31 cellular contexts compared by ENCODE assay signal in the genomic region with DNA sequence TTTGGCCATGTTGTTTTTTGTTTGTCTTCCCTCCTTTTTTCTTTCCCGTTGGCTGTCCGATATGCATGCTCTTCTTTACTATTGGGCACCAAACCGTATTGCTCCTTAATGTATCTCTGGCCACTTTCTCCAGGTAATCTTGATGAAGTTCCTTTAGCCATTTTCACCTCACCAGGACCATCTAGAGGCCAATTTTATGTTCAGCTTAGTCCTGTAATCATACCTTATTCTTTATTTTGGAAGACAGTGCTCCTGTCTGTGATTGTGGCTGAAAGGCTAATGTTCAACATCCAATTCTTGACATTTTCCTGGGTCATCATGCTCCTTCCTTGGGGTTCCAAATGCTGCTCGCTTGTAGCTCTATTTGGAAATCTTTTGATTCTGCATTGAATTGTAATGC.
"Had no signal": no experiment of that assay in that cellular context is flagged by ENCODE, and none has a peak within 500 bp of the region (broad histone marks: within the 10 kb centered on the region; RNA-seq: fewer than 3 reads in every experiment).

No MANE protein-coding gene starts in this region.

- H3K27ac Mint-ChIP-seq: activated CD4-positive, alpha-beta memory T cell treated with anti-CD3 and anti-CD28 coated beads for 36 hours; activated CD4-positive, alpha-beta T cell treated with anti-CD3 and anti-CD28 coated beads for 36 hours; activated CD4-positive, alpha-beta T cell treated with anti-CD3 and anti-CD28 coated beads, Interleukin-2, amount 10 ng/mL, durations not matched to agents 24 days and 14 days; activated CD8-positive, alpha-beta T cell treated with anti-CD3 and anti-CD28 coated beads, Interleukin-2, amount 10 ng/mL, durations not matched to agents 7 days and 5 days; activated naive CD4-positive, alpha-beta T cell treated with anti-CD3 and anti-CD28 coated beads, Interleukin-2, amount 10 ng/mL, durations not matched to agents 7 days and 5 days; activated naive CD4-positive, alpha-beta T cell treated with anti-CD3 and anti-CD28 coated beads, Interleukin-2, amount 50 U/mL, for 72 hours; activated naive CD8-positive, alpha-beta T cell treated with anti-CD3 and anti-CD28 coated beads, Interleukin-2, amount 10 ng/mL, durations not matched to agents 7 days and 5 days; activated T-cell treated with anti-CD3 and anti-CD28 coated beads, Interleukin-2, amount 50 U/mL, for 24 hours; activated T-cell treated with anti-CD3 and anti-CD28 coated beads, Interleukin-2, amount 50 U/mL, for 72 hours; brain had no signal

- H3K36me3 Mint-ChIP-seq: activated CD4-positive, alpha-beta memory T cell treated with anti-CD3 and anti-CD28 coated beads for 36 hours; activated naive CD4-positive, alpha-beta T cell treated with anti-CD3 and anti-CD28 coated beads, Interleukin-2, amount 10 ng/mL, durations not matched to agents 7 days and 5 days; brain had no signal

- H3K9me3 ChIP-seq: ascending aorta, breast epithelium, colonic mucosa, esophagus squamous epithelium, gastroesophageal sphincter, heart right ventricle had no signal

- H3K4me1 Mint-ChIP-seq: activated naive CD4-positive, alpha-beta T cell treated with anti-CD3 and anti-CD28 coated beads, Interleukin-2, amount 10 ng/mL, durations not matched to agents 7 days and 5 days had no signal

- H3K27me3 ChIP-seq: ascending aorta, breast epithelium, cardiac muscle cell, colonic mucosa, esophagus squamous epithelium, gastroesophageal sphincter, hepatocyte had no signal

- ATAC-seq: activated CD4-positive, alpha-beta T cell treated with anti-CD3 and anti-CD28 coated beads for 36 hours; activated CD8-positive, alpha-beta T cell treated with anti-CD3 and anti-CD28 coated beads, Interleukin-2, amount 10 ng/mL, durations not matched to agents 7 days and 5 days; activated naive CD4-positive, alpha-beta T cell treated with anti-CD3 and anti-CD28 coated beads, Interleukin-2, amount 50 U/mL, for 72 hours; activated T-cell treated with anti-CD3 and anti-CD28 coated beads, Interleukin-2, amount 50 U/mL, for 72 hours; gastroesophageal sphincter; heart right ventricle had no signal

- DNase-seq: activated CD4-positive, alpha-beta memory T cell treated with anti-CD3 and anti-CD28 coated beads for 36 hours; activated CD4-positive, alpha-beta T cell treated with anti-CD3 and anti-CD28 coated beads for 36 hours; activated CD4-positive, alpha-beta T cell treated with anti-CD3 and anti-CD28 coated beads, Interleukin-2, amount 10 ng/mL, durations not matched to agents 24 days and 14 days; activated CD4-positive, CD25-positive, alpha-beta regulatory T cell; activated CD4-positive, CD25-positive, alpha-beta regulatory T cell treated with anti-CD3 and anti-CD28 coated beads, Interleukin-2, amount 50 U/mL, for 72 hours; activated CD8-positive, alpha-beta memory T cell treated with anti-CD3 and anti-CD28 coated beads, Interleukin-2, amount 50 U/mL, for 48 hours; activated CD8-positive, alpha-beta T cell treated with anti-CD3 and anti-CD28 coated beads, Interleukin-2, amount 10 ng/mL, durations not matched to agents 7 days and 5 days; activated gamma-delta T cell; activated naive CD4-positive, alpha-beta T cell; activated naive CD4-positive, alpha-beta T cell treated with anti-CD3 and anti-CD28 coated beads, Interleukin-2, amount 10 ng/mL, durations not matched to agents 7 days and 5 days; activated naive CD8-positive, alpha-beta T cell treated with anti-CD3 and anti-CD28 coated beads, Interleukin-2, amount 10 ng/mL, durations not matched to agents 7 days and 5 days; activated T-cell treated with anti-CD3 and anti-CD28 coated beads for 4 hours; activated T-cell treated with anti-CD3 and anti-CD28 coated beads, Interleukin-2, amount 50 U/mL, for 24 hours; activated T-cell treated with anti-CD3 and anti-CD28 coated beads, Interleukin-2, amount 50 U/mL, for 72 hours; central memory CD4-positive, alpha-beta T cell; cerebellar nuclear complex; colonic mucosa; effector CD8-positive, alpha-beta T cell; esophagus squamous epithelium; foreskin melanocyte; heart right ventricle had no signal

- H3K4me1 ChIP-seq: ascending aorta, breast epithelium, colonic mucosa, esophagus squamous epithelium, gastroesophageal sphincter, heart right ventricle had no signal

- FAIRE-seq: endometrium, endothelial cell of umbilical vein had no signal

- H3K36me3 ChIP-seq: ascending aorta, breast epithelium, cardiac muscle cell, colonic mucosa, esophagus squamous epithelium, gastroesophageal sphincter, heart right ventricle had no signal

- H3K27me3 Mint-ChIP-seq: activated naive CD8-positive, alpha-beta T cell treated with anti-CD3 and anti-CD28 coated beads, Interleukin-2, amount 10 ng/mL, durations not matched to agents 7 days and 5 days had no signal

- H3K79me2 ChIP-seq: hepatocyte had no signal

- H3K4me3 Mint-ChIP-seq: activated CD4-positive, alpha-beta memory T cell treated with anti-CD3 and anti-CD28 coated beads for 36 hours; activated CD4-positive, alpha-beta T cell treated with anti-CD3 and anti-CD28 coated beads for 36 hours; activated CD4-positive, alpha-beta T cell treated with anti-CD3 and anti-CD28 coated beads, Interleukin-2, amount 10 ng/mL, durations not matched to agents 24 days and 14 days; activated CD8-positive, alpha-beta T cell treated with anti-CD3 and anti-CD28 coated beads, Interleukin-2, amount 10 ng/mL, durations not matched to agents 7 days and 5 days; activated naive CD4-positive, alpha-beta T cell treated with anti-CD3 and anti-CD28 coated beads, Interleukin-2, amount 10 ng/mL, durations not matched to agents 7 days and 5 days; activated naive CD8-positive, alpha-beta T cell treated with anti-CD3 and anti-CD28 coated beads, Interleukin-2, amount 10 ng/mL, durations not matched to agents 7 days and 5 days; activated T-cell treated with anti-CD3 and anti-CD28 coated beads, Interleukin-2, amount 50 U/mL, for 24 hours; activated T-cell treated with anti-CD3 and anti-CD28 coated beads, Interleukin-2, amount 50 U/mL, for 72 hours; brain had no signal

- H3K4me3 ChIP-seq: ascending aorta, breast epithelium, cardiac muscle cell, colonic mucosa, esophagus squamous epithelium, gastroesophageal sphincter, heart right ventricle, hepatocyte had no signal

- H2AFZ ChIP-seq: hepatocyte had no signal

- H3K4me2 ChIP-seq: hepatocyte had no signal

- H3K27ac ChIP-seq: ascending aorta, breast epithelium, cardiac muscle cell, colonic mucosa, epithelial cell of prostate, esophagus squamous epithelium, gastroesophageal sphincter, heart right ventricle, hepatocyte had no signal

- H3K9me3 Mint-ChIP-seq: activated CD4-positive, alpha-beta memory T cell treated with anti-CD3 and anti-CD28 coated beads for 36 hours; activated CD4-positive, alpha-beta T cell treated with anti-CD3 and anti-CD28 coated beads, Interleukin-2, amount 10 ng/mL, durations not matched to agents 24 days and 14 days; activated naive CD4-positive, alpha-beta T cell treated with anti-CD3 and anti-CD28 coated beads, Interleukin-2, amount 10 ng/mL, durations not matched to agents 7 days and 5 days; activated naive CD4-positive, alpha-beta T cell treated with anti-CD3 and anti-CD28 coated beads, Interleukin-2, amount 50 U/mL, for 72 hours; activated naive CD8-positive, alpha-beta T cell treated with anti-CD3 and anti-CD28 coated beads, Interleukin-2, amount 10 ng/mL, durations not matched to agents 7 days and 5 days; activated T-cell treated with anti-CD3 and anti-CD28 coated beads, Interleukin-2, amount 50 U/mL, for 24 hours; activated T-cell treated with anti-CD3 and anti-CD28 coated beads, Interleukin-2, amount 50 U/mL, for 72 hours had no signal
